ENCODE assay signal across 8 cellular contexts in the genomic region with DNA sequence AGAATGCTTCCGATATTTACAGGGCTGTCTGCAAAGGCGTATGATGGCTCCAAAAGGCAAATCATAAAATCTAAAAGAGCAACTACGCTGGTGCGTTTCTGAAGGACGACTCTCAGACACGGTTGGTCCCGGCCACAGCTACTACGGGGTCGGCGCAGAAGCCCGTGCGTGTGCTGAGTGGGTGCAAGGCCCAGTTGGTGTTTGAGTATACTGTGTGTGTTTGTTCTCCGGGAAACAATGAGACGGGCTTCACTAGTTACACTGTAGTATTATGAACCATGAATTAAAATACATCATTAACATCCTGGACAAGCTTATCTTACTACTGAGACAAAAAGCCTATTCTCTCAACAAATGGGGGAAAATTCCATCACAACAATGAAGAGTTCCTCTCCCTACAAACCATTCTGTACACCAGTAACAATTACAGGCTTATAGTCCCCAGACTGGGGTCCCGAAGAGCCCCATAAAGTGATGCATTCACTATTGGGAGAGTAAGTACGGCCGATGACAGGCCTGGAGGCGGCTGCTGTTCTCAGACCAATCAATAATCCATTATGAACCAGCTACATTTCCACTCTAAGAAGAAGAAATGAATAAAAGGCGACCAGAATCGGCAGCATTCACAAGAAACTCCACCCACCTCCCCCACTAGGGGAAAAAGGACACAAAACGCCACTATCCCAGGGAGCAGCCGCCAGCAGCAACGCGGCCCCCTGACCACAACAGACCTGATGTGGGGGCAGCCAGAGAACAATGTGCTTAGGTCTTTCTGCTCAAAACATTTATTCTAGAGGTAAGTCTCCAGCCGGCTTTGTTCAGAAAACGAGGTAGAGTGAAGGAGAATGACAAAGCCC. TPM values are rescaled to one million over a fixed set of nuclear protein-coding genes. Genes with fewer than 3 reads are reported as not detected.
DNase-seq lines count a peak whose midpoint lies in the region; ATAC-seq and TF ChIP-seq lines count a peak whose summit lies in the region.

No MANE protein-coding gene starts in this region.

- H3K27ac Mint-ChIP-seq in activated CD8-positive, alpha-beta T cell treated with anti-CD3 and anti-CD28 coated beads for 36 hours, result peak overlapping the region; percentile 27

- no peaks in the 10 kb centered on the region for H3K27me3 ChIP-seq in HAP-1 (ENCODE audit: low read depth)
- H3K27me3 ChIP-seq in gastroesophageal sphincter, result no peaks in the 10 kb centered on the region
- no peaks in the 10 kb centered on the region for H3K27me3 ChIP-seq in parathyroid adenoma (ENCODE audit: control insufficient read depth, insufficient read depth, low read length)

- H3K4me3 ChIP-seq in AG10803 (ENCODE audit: low read length) (peak overlapping the region; percentile 66), HAP-1 (peak overlapping the region; percentile 28), gastroesophageal sphincter (peak overlapping the region; percentile 64 to 69), parathyroid adenoma (ENCODE audit: low read depth, low read length) (peak overlapping the region; percentile 38)

- H2AFZ ChIP-seq in parathyroid adenoma, result no peak overlapping the region

- peaks cover 42% of the 10 kb centered on the region for H3K4me1 Mint-ChIP-seq in activated CD8-positive, alpha-beta T cell treated with anti-CD3 and anti-CD28 coated beads for 36 hours (ENCODE audit: low read depth)

- no peaks in the 10 kb centered on the region for H3K9me3 ChIP-seq in HAP-1
- no peaks in the 10 kb centered on the region for H3K9me3 ChIP-seq in gastroesophageal sphincter
- no peaks in the 10 kb centered on the region for H3K9me3 ChIP-seq in parathyroid adenoma (ENCODE audit: control insufficient read depth, low read length)

- TF ChIP-seq CTCF in AG10803 (conservative IDR thresholded peaks at IDR 0.05; ENCODE audit: low read length) (no peak), gastroesophageal sphincter (IDR thresholded peaks at IDR 0.05) (no peak), parathyroid adenoma (IDR thresholded peaks at IDR 0.05) (no peak)
- no peak for TF ChIP-seq CTCF in activated CD8-positive, alpha-beta T cell treated with anti-CD3 and anti-CD28 coated beads for 36 hours (IDR thresholded peaks at IDR 0.05)

- TF ChIP-seq POLR2A in gastroesophageal sphincter (IDR thresholded peaks at IDR 0.05), result no peak

- intact Hi-C loops in activated CD8-positive, alpha-beta T cell treated with anti-CD3 and anti-CD28 coated beads for 36 hours (cut with micrococcal nuclease), result no loop called here

- no peaks in the 10 kb centered on the region for H3K9me3 Mint-ChIP-seq in activated CD8-positive, alpha-beta T cell treated with anti-CD3 and anti-CD28 coated beads for 36 hours

- H3K27me3 Mint-ChIP-seq in activated CD8-positive, alpha-beta T cell treated with anti-CD3 and anti-CD28 coated beads for 36 hours, result peaks cover 5% of the 10 kb centered on the region

- H3K36me3 ChIP-seq in HAP-1 (replicated peaks), result no peaks in the 10 kb centered on the region
- H3K36me3 ChIP-seq in gastroesophageal sphincter, result no peaks in the 10 kb centered on the region
- no peaks in the 10 kb centered on the region for H3K36me3 ChIP-seq in parathyroid adenoma (ENCODE audit: control insufficient read depth, insufficient read depth, low read length)

- peaks cover 40% of the 10 kb centered on the region for H3K79me2 ChIP-seq in parathyroid adenoma

- POLR2A ChIA-PET in activated CD8-positive, alpha-beta T cell treated with anti-CD3 and anti-CD28 coated beads for 36 hours (lab: Charles Lee), result interaction anchor here (0.9 to 1.2 kb wide), 2 partner anchors 15 to 39 kb away, joined by 3 read pairs; no protein-coding TSS in a partner anchor

- CTCF ChIA-PET in activated CD8-positive, alpha-beta T cell treated with anti-CD3 and anti-CD28 coated beads for 36 hours (lab: Charles Lee), result no interaction called here

- 13 to 28% methylated on average over 20 to 25 of the region's 26 CpGs for WGBS in gastroesophageal sphincter (ENCODE audit: low coverage in 1 of 2), 2 donors

- no peaks in the 10 kb centered on the region for H3K36me3 Mint-ChIP-seq in activated CD8-positive, alpha-beta T cell treated with anti-CD3 and anti-CD28 coated beads for 36 hours (ENCODE audit: low read depth)

- H3K9ac ChIP-seq in parathyroid adenoma, result no peak overlapping the region

- in situ Hi-C loops in HAP-1 (cut with MboI; ENCODE audit: low sequenced_read_pairs), result no loop called here

- peaks cover 34% of the 10 kb centered on the region for H3K4me1 ChIP-seq in HAP-1
- peaks cover 0 to 94% (median 51%) of the 10 kb centered on the region in 3 donors for H3K4me1 ChIP-seq in gastroesophageal sphincter
- H3K4me1 ChIP-seq in parathyroid adenoma, result peaks cover 8% of the 10 kb centered on the region

- TF ChIP-seq EP300 in gastroesophageal sphincter (IDR thresholded peaks at IDR 0.05), result no peak

- peak; percentile 55 for ATAC-seq in activated CD8-positive, alpha-beta T cell treated with anti-CD3 and anti-CD28 coated beads for 36 hours
- ATAC-seq in gastroesophageal sphincter, result peak; percentile 46

- H3K27ac ChIP-seq in gastroesophageal sphincter (peak overlapping the region; percentile 64 to 88 (median 83)), parathyroid adenoma (peak overlapping the region; percentile 45)

- H3K4me2 ChIP-seq in parathyroid adenoma (ENCODE audit: low read length), result peak overlapping the region; percentile 47

- no peak for DNase-seq in AG10803 (ENCODE audit: low read depth)
- peak; percentile 76 to 82 for DNase-seq in HAP-1 (ENCODE audit: low spot score in 2 of 2)
- peak; percentile 13 for DNase-seq in activated CD8-positive, alpha-beta T cell treated with anti-CD3 and anti-CD28 coated beads for 36 hours
- no peak for DNase-seq in NCI-H524 treated with DMSO at 0.1 percent for 48 hours (lab: John Stamatoyannopoulos, UW)
- no peak for DNase-seq in dedifferentiated amniotic fluid mesenchymal stem cell (ENCODE audit: extremely low spot score)
- no peak for DNase-seq in cerebellum (ENCODE audit: low spot score)

- peak overlapping the region; percentile 73 for H3K4me3 Mint-ChIP-seq in activated CD8-positive, alpha-beta T cell treated with anti-CD3 and anti-CD28 coated beads for 36 hours

RNA-seq across cellular contexts. Expression of gene ZNF516, which starts 43.3 kb away (rescaled TPM):
- 10 to 100 TPM in 1 of 2 experiments, 1 to 10 TPM in 1; 7.0 to 10.5 TPM for total RNA-seq in activated CD8-positive, alpha-beta T cell treated with anti-CD3 and anti-CD28 coated beads for 36 hours
- total RNA-seq in gastroesophageal sphincter (10 to 100 TPM; 17.8 to 43.8 (median 29.9) TPM), cerebellum (27.5 TPM)

Comparison
In these comparisons a context has a peak if more than half of its experiments do, and no peak if none do; other contexts are left out.
1. DNase-seq: peak in HAP-1 (2 of 2) and activated CD8-positive, alpha-beta T cell treated with anti-CD3 and anti-CD28 coated beads for 36 hours (single experiment); none in AG10803 (single experiment), NCI-H524 treated with DMSO at 0.1 percent for 48 hours (single experiment), dedifferentiated amniotic fluid mesenchymal stem cell (single experiment) and cerebellum (single experiment).
2. Peak in every context shown above with its lines, with median percentiles within 50 percentile points of each other: H3K4me3 ChIP-seq.